8 cellular contexts compared by ENCODE assay signal in genomic region chr6:27518881-27519795, GRCh38. TPM values are rescaled to one million over a fixed set of nuclear protein-coding genes. Genes with fewer than 3 reads are reported as not detected.
DNase-seq lines count a peak whose midpoint lies in the region; ATAC-seq and TF ChIP-seq lines count a peak whose summit lies in the region.

No MANE protein-coding gene starts in this region.

- peak overlapping the region; percentile 53 for H3K4me3 ChIP-seq in lung

- H3K4me1 ChIP-seq in lung (ENCODE audit: control insufficient read depth in 2 of 2, insufficient read depth in 2 of 2, low read length in 2 of 2), result peaks cover 0 to 3% of the 10 kb centered on the region in 2 donors

- ATAC-seq in GM18861 (IDR thresholded peaks at IDR 0.05; ENCODE audit: unreplicated experiment) (peak; percentile 52), HG03354 (IDR thresholded peaks at IDR 0.05; ENCODE audit: poor library complexity, severe bottlenecking, unreplicated experiment) (peak; percentile 77), lung (ENCODE audit: insufficient read depth, low FRiP score) (peak; percentile 87)

- DNase-seq in AG08396 (ENCODE audit: low spot score) (peak; percentile 76), NCI-H526 (lab: John Stamatoyannopoulos, UW) (peak; percentile 66 to 83), lung (ENCODE audit: low spot score) (peak; percentile 60)
- DNase-seq in activated CD4-positive, alpha-beta T cell treated with anti-CD3 and anti-CD28 coated beads, Interleukin-2, amount 50 U/mL, for 4 hours, result peak; percentile 44 to 59
- DNase-seq in effector CD8-positive, alpha-beta T cell (lab: John Stamatoyannopoulos, UW), result peak; percentile 37
- DNase-seq in stimulated activated CD4-positive, alpha-beta T cell treated with anti-CD3 and anti-CD28 coated beads, TNF-alpha, amount 100 ng/mL, for 24 hours (ENCODE audit: low read depth in 3 of 3), result peak; percentile 54 to 63 (median 58)

- TF ChIP-seq CTCF in lung (IDR thresholded peaks at IDR 0.05; ENCODE audit: control extremely low read depth, extremely low read depth), result peak; percentile 33

- no peaks in the 10 kb centered on the region for H3K9me3 ChIP-seq in lung (ENCODE audit: control insufficient read depth in 2 of 2, insufficient read depth in 1 of 2, low read length in 1 of 2)

- peak overlapping the region; percentile 62 to 69 for H3K27ac ChIP-seq in lung (ENCODE audit: low read depth in 1 of 2, low read length in 1 of 2)

- 0 to 1% methylated on average over 42 of the region's 42 CpGs for WGBS in lung, 2 donors

- no peaks in the 10 kb centered on the region for H3K27me3 ChIP-seq in lung (ENCODE audit: control insufficient read depth, insufficient read depth)

- no peaks in the 10 kb centered on the region for H3K36me3 ChIP-seq in lung (ENCODE audit: control insufficient read depth in 2 of 2, insufficient read depth in 2 of 2, low read length in 2 of 2)

RNA-seq across cellular contexts. Expression of gene ZNF184, which starts 46.2 kb away (rescaled TPM):
- 10 to 100 TPM in 1 of 2 donors, 1 to 10 TPM in 1; 5.0 to 11.9 TPM for total RNA-seq in lung
- 1 to 10 TPM; 1.4 to 2.3 TPM for polyA plus RNA-seq in lung

Comparison
In these comparisons a context has a peak if more than half of its experiments do, and no peak if none do; other contexts are left out.
1. Peak in every context shown above with its lines: DNase-seq, ATAC-seq, H3K4me3 ChIP-seq and H3K27ac ChIP-seq.